8 cellular contexts compared by ENCODE assay signal in genomic region chr22:32473388-32473952, GRCh38. TPM values are rescaled to one million over a fixed set of nuclear protein-coding genes. Genes with fewer than 3 reads are reported as not detected.
DNase-seq lines count a peak whose midpoint lies in the region; ATAC-seq, FAIRE-seq and TF ChIP-seq lines count a peak whose summit lies in the region.

No MANE protein-coding gene starts in this region.

- no peak for TF ChIP-seq POLR2A in H54 (IDR thresholded peaks at IDR 0.05; ENCODE audit: low read depth, low read length)

- CTCF ChIA-PET in activated CD8-positive, alpha-beta T cell treated with anti-CD3 and anti-CD28 coated beads for 36 hours (lab: Charles Lee), result interaction anchor here (0.6 to 3.8 kb wide), 16 partner anchors 9 to 503 kb away, joined by 3 to 21 read pairs (median 4); partner anchors contain the start of gene RTCB

- intact Hi-C loops in activated CD8-positive, alpha-beta T cell treated with anti-CD3 and anti-CD28 coated beads for 36 hours (cut with micrococcal nuclease), result loop anchor here (5.0 kb wide), 1 partner anchor 61 kb away; the partner anchor contains the start of gene RTCB
- intact Hi-C loops in tibial artery (cut with DNase I; ENCODE audit: low total_unique reads), result loop anchor here (5.0 kb wide), 1 partner anchor 61 kb away; the partner anchor contains the start of gene RTCB

- H3K9me3 ChIP-seq in muscle layer of colon (ENCODE audit: low read length) (no peaks in the 10 kb centered on the region), tibial artery (no peaks in the 10 kb centered on the region)

- H3K36me3 Mint-ChIP-seq in activated CD8-positive, alpha-beta T cell treated with anti-CD3 and anti-CD28 coated beads for 36 hours (ENCODE audit: low read depth), result no peaks in the 10 kb centered on the region

- POLR2A ChIA-PET in activated CD8-positive, alpha-beta T cell treated with anti-CD3 and anti-CD28 coated beads for 36 hours (lab: Charles Lee), result interaction anchor here (1.5 to 2.8 kb wide), 2 partner anchors 9 to 61 kb away, joined by 6 to 15 read pairs; partner anchors contain the start of gene RTCB

- peak; percentile 30 for FAIRE-seq in H54 (lab: Jason Lieb, UNC)

- peak overlapping the region; percentile 92 for H3K27ac Mint-ChIP-seq in activated CD8-positive, alpha-beta T cell treated with anti-CD3 and anti-CD28 coated beads for 36 hours

- peak overlapping the region; percentile 63 for H3K9ac ChIP-seq in muscle layer of colon (ENCODE audit: low read length)

- no peaks in the 10 kb centered on the region for H3K27me3 ChIP-seq in muscle layer of colon (ENCODE audit: control insufficient read depth in 1 of 2, insufficient read depth in 2 of 2, low read length in 2 of 2)
- no peaks in the 10 kb centered on the region for H3K27me3 ChIP-seq in tibial artery

- H3K27ac ChIP-seq in epithelial cell of prostate (peak overlapping the region; percentile 92), muscle layer of colon (ENCODE audit: low read depth, low read length) (peak overlapping the region; percentile 99), tibial artery (peak overlapping the region; percentile 98 to 99)

- ATAC-seq in activated CD8-positive, alpha-beta T cell treated with anti-CD3 and anti-CD28 coated beads for 36 hours, result peak; percentile 18
- ATAC-seq in HG02623 (IDR thresholded peaks at IDR 0.05; ENCODE audit: unreplicated experiment), result no peak

- H3K4me1 ChIP-seq in muscle layer of colon (ENCODE audit: insufficient read depth, low read length), result peaks cover 38% of the 10 kb centered on the region
- peaks cover 0 to 32% (median 24%) of the 10 kb centered on the region in 4 donors for H3K4me1 ChIP-seq in tibial artery

- H3K36me3 ChIP-seq in muscle layer of colon (ENCODE audit: insufficient read depth, low read length) (no peaks in the 10 kb centered on the region), tibial artery (no peaks in the 10 kb centered on the region)

- peak overlapping the region; percentile 90 for H3K4me3 Mint-ChIP-seq in activated CD8-positive, alpha-beta T cell treated with anti-CD3 and anti-CD28 coated beads for 36 hours

- TF ChIP-seq CTCF in activated CD8-positive, alpha-beta T cell treated with anti-CD3 and anti-CD28 coated beads for 36 hours (IDR thresholded peaks at IDR 0.05), result peak; percentile 86
- TF ChIP-seq CTCF in tibial artery (IDR thresholded peaks at IDR 0.05), result no peak

- DNase-seq in C1 segment of cervical spinal cord (lab: John Stamatoyannopoulos, UW) (peak in 9 of 14 donors; percentile 7 to 67 (median 24)), H54 (ENCODE audit: insufficient read length, low spot score) (peak; percentile 11), NCI-H524 (lab: John Stamatoyannopoulos, UW) (peak; percentile 21 to 80), epithelial cell of prostate (ENCODE audit: low read depth, low spot score) (no peak), tibial artery (no peak)
- DNase-seq in activated CD8-positive, alpha-beta T cell treated with anti-CD3 and anti-CD28 coated beads for 36 hours, result peak; percentile 59

- H3K4me3 ChIP-seq in muscle layer of colon (ENCODE audit: low read depth in 1 of 2, low read length in 2 of 2) (peak overlapping the region in 1 of 2 donors; percentile 88), tibial artery (peak overlapping the region; percentile 85 to 93)

- peaks cover 13% of the 10 kb centered on the region for H3K4me1 Mint-ChIP-seq in activated CD8-positive, alpha-beta T cell treated with anti-CD3 and anti-CD28 coated beads for 36 hours (ENCODE audit: low read depth)

- H3K9me3 Mint-ChIP-seq in activated CD8-positive, alpha-beta T cell treated with anti-CD3 and anti-CD28 coated beads for 36 hours, result no peaks in the 10 kb centered on the region

- peaks cover 1% of the 10 kb centered on the region for H3K27me3 Mint-ChIP-seq in activated CD8-positive, alpha-beta T cell treated with anti-CD3 and anti-CD28 coated beads for 36 hours

RNA-seq across cellular contexts. Expression of gene FBXO7, which starts 1.1 kb away (rescaled TPM):
- total RNA-seq in activated CD8-positive, alpha-beta T cell treated with anti-CD3 and anti-CD28 coated beads for 36 hours, result 10 to 100 TPM; 77.2 to 78.1 TPM

RNA-seq across cellular contexts. Expression of gene BPIFC, which starts 9.2 kb away (rescaled TPM):
- total RNA-seq in activated CD8-positive, alpha-beta T cell treated with anti-CD3 and anti-CD28 coated beads for 36 hours, result not detected

Comparison
In these comparisons a context has a peak if more than half of its experiments do, and no peak if none do; other contexts are left out.
1. DNase-seq: peak in C1 segment of cervical spinal cord (9 of 14), H54 (single experiment), NCI-H524 (2 of 2) and activated CD8-positive, alpha-beta T cell treated with anti-CD3 and anti-CD28 coated beads for 36 hours (single experiment); none in epithelial cell of prostate (single experiment) and tibial artery (0 of 2).
2. Peak in every context shown above with its lines, with median percentiles within 50 percentile points of each other: H3K27ac ChIP-seq.